14 cellular contexts compared by ENCODE assay signal in genomic region chr6:128370072-128370471, GRCh38.
DNase-seq lines count a peak whose midpoint lies in the region; ATAC-seq and TF ChIP-seq lines count a peak whose summit lies in the region.
"Had no signal": no experiment of that assay in that cellular context is flagged by ENCODE, and none has a peak within 500 bp of the region (broad histone marks: within the 10 kb centered on the region; RNA-seq: fewer than 3 reads in every experiment).

No MANE protein-coding gene starts in this region.

- peaks cover 3 to 8% of the 10 kb centered on the region in 2 donors for H3K9me3 Mint-ChIP-seq in activated T-cell treated with anti-CD3 and anti-CD28 coated beads, Interleukin-2, amount 50 U/mL, for 72 hours

- H3K4me1 ChIP-seq in right atrium auricular region (peaks cover 0 to 11% of the 10 kb centered on the region in 2 donors), hepatocyte (ENCODE audit: insufficient read depth) (peaks cover 5% of the 10 kb centered on the region), vagina (peaks cover 24% of the 10 kb centered on the region)

- no peak for DNase-seq in Right ventricle myocardium superior
- DNase-seq in right atrium auricular region (ENCODE audit: low spot score) = no peak
- DNase-seq in astrocyte of the cerebellum (ENCODE audit: low read depth) = peak; percentile 22
- DNase-seq in hepatocyte (ENCODE audit: low spot score) = no peak
- DNase-seq in vagina (ENCODE audit: extremely low spot score in 2 of 2) = no peak
- no peak for DNase-seq in OCI-M2 (lab: John Stamatoyannopoulos, UW; ENCODE audit: unreplicated experiment)
- no peak for DNase-seq in activated T-cell treated with anti-CD3 and anti-CD28 coated beads, Interleukin-2, amount 50 U/mL, for 72 hours
- DNase-seq: adrenal gland, AML-193, mesendoderm, NCI-H524 treated with DMSO at 0.1 percent for 48 hours, right cardiac atrium had no signal

- no peaks in the 10 kb centered on the region for H3K27me3 Mint-ChIP-seq in activated T-cell treated with anti-CD3 and anti-CD28 coated beads, Interleukin-2, amount 50 U/mL, for 72 hours (ENCODE audit: low read depth)

- H3K4me1 Mint-ChIP-seq in activated T-cell treated with anti-CD3 and anti-CD28 coated beads, Interleukin-2, amount 50 U/mL, for 72 hours (ENCODE audit: low read depth) = no peaks in the 10 kb centered on the region

- H3K4me3 ChIP-seq in right atrium auricular region (no peak overlapping the region), astrocyte of the cerebellum (ENCODE audit: low read depth, low read length) (no peak overlapping the region), hepatocyte (no peak overlapping the region), vagina (no peak overlapping the region)
- H3K4me3 ChIP-seq: adrenal gland had no signal

- peak overlapping the region; percentile 12 for H3K4me2 ChIP-seq in hepatocyte

- intact Hi-C loops in Right ventricle myocardium superior (cut with DNase I) (no loop called here), vagina (cut with DNase I) (no loop called here)

- H3K9me3 ChIP-seq in right atrium auricular region (no peaks in the 10 kb centered on the region), hepatocyte (ENCODE audit: low read depth) (no peaks in the 10 kb centered on the region), vagina (no peaks in the 10 kb centered on the region)
- H3K9me3 ChIP-seq: adrenal gland had no signal

- peaks cover 0 to 2% of the 10 kb centered on the region in 2 donors for H3K36me3 Mint-ChIP-seq in activated T-cell treated with anti-CD3 and anti-CD28 coated beads, Interleukin-2, amount 50 U/mL, for 72 hours (ENCODE audit: insufficient read depth in 2 of 2)

- no peak for TF ChIP-seq POLR2A in vagina (IDR thresholded peaks at IDR 0.05)

- H3K27me3 ChIP-seq in right atrium auricular region = no peaks in the 10 kb centered on the region
- no peaks in the 10 kb centered on the region for H3K27me3 ChIP-seq in hepatocyte
- no peaks in the 10 kb centered on the region for H3K27me3 ChIP-seq in vagina
- H3K27me3 ChIP-seq: adrenal gland had no signal

- TF ChIP-seq CTCF in right atrium auricular region (IDR thresholded peaks at IDR 0.05) = no peak
- no peak for TF ChIP-seq CTCF in astrocyte of the cerebellum (IDR thresholded peaks at IDR 0.05; ENCODE audit: low read depth, low read length, missing control alignments)
- no peak for TF ChIP-seq CTCF in hepatocyte (IDR thresholded peaks at IDR 0.05; ENCODE audit: poor library complexity)
- TF ChIP-seq CTCF in vagina (IDR thresholded peaks at IDR 0.05) = no peak

- H3K9me2 ChIP-seq in hepatocyte (replicated peaks; ENCODE audit: insufficient read depth) = no peaks in the 10 kb centered on the region

- H3K36me3 ChIP-seq in right atrium auricular region (no peaks in the 10 kb centered on the region), hepatocyte (replicated peaks; ENCODE audit: insufficient read depth, low read depth) (no peaks in the 10 kb centered on the region), vagina (peaks cover 0 to 1% of the 10 kb centered on the region in 2 donors)
- H3K36me3 ChIP-seq: adrenal gland had no signal

- H3K27ac Mint-ChIP-seq in activated T-cell treated with anti-CD3 and anti-CD28 coated beads, Interleukin-2, amount 50 U/mL, for 72 hours = no peak overlapping the region

- no peaks in the 10 kb centered on the region for H4K20me1 ChIP-seq in hepatocyte (ENCODE audit: insufficient read depth, poor library complexity, severe bottlenecking)

- no peak overlapping the region for H2AFZ ChIP-seq in hepatocyte

- peak; percentile 36 for ATAC-seq in Right ventricle myocardium superior (ENCODE audit: poor library complexity)
- no peak for ATAC-seq in GM21423 (IDR thresholded peaks at IDR 0.05; ENCODE audit: unreplicated experiment)
- ATAC-seq in activated T-cell treated with anti-CD3 and anti-CD28 coated beads, Interleukin-2, amount 50 U/mL, for 72 hours (replicated peaks in 1 of 2) = no peak

- H3K4me3 Mint-ChIP-seq in activated T-cell treated with anti-CD3 and anti-CD28 coated beads, Interleukin-2, amount 50 U/mL, for 72 hours = no peak overlapping the region

- in situ Hi-C loops in astrocyte of the cerebellum (cut with HindIII; ENCODE audit: low sequenced_read_pairs) = no loop called here

- WGBS in hepatocyte (ENCODE audit: low lambda C conversion rate, missing lambda C conversion rate) = 77% methylated on average over 2 of the region's 2 CpGs

- H3K27ac ChIP-seq in right atrium auricular region = peak overlapping the region in 1 of 2 donors; percentile 20
- H3K27ac ChIP-seq in hepatocyte = peak overlapping the region; percentile 3
- peak overlapping the region; percentile 0 for H3K27ac ChIP-seq in vagina
- H3K27ac ChIP-seq: adrenal gland, epithelial cell of prostate had no signal

- peaks cover 46% of the 10 kb centered on the region for H3K79me2 ChIP-seq in hepatocyte
